1 cellular context compared by ENCODE assay signal in genomic region chr1:184162266-184162665, GRCh38.
TF ChIP-seq lines count a peak whose summit lies in the region.

No MANE protein-coding gene starts in this region.

TF ChIP-seq in SK-N-SH, 30 proteins besides CTCF, POLR2A, EP300 and RAD21 (continued from another document):
- TF ChIP-seq ZBTB33 (IDR thresholded peaks at IDR 0.05; ENCODE audit: borderline replicate concordance, low read depth) (no peak), USF1 (IDR thresholded peaks at IDR 0.05; ENCODE audit: borderline replicate concordance, low read depth) (no peak)
TF ChIP-seq in SK-N-SH: peak in this region for 0.
